In genomic region chr5:91164424-91164823, GRCh38 we compare ENCODE assay signal across 24 cellular contexts.
DNase-seq lines count a peak whose midpoint lies in the region; ATAC-seq and TF ChIP-seq lines count a peak whose summit lies in the region.
"Had no signal": no experiment of that assay in that cellular context is flagged by ENCODE, and none has a peak within 500 bp of the region (broad histone marks: within the 10 kb centered on the region; RNA-seq: fewer than 3 reads in every experiment).

No MANE protein-coding gene starts in this region.

- H3K27me3 ChIP-seq in right atrium auricular region, result no peaks in the 10 kb centered on the region
- H3K27me3 ChIP-seq in transverse colon, result no peaks in the 10 kb centered on the region
- H3K27me3 ChIP-seq in hepatocyte, result no peaks in the 10 kb centered on the region
- H3K27me3 ChIP-seq: ascending aorta, heart right ventricle, left lung, neural progenitor cell had no signal

- H3K9me2 ChIP-seq in hepatocyte (replicated peaks; ENCODE audit: insufficient read depth), result no peaks in the 10 kb centered on the region
- H3K9me2 ChIP-seq: SK-N-SH had no signal

- ATAC-seq in Right ventricle myocardium inferior, result no peak
- ATAC-seq: left lung; mucosa of descending colon; Panc1; stimulated activated naive CD8-positive, alpha-beta T cell treated with anti-CD3 and anti-CD28 coated beads, Interleukin-15, Interleukin-2, amounts not matched to agents 100 U/mL and 50 U/mL, for 24 hours had no signal

- H3K9me3 ChIP-seq in right atrium auricular region, result no peaks in the 10 kb centered on the region
- H3K9me3 ChIP-seq in transverse colon, result no peaks in the 10 kb centered on the region
- H3K9me3 ChIP-seq in hepatocyte (ENCODE audit: low read depth), result no peaks in the 10 kb centered on the region
- H3K9me3 ChIP-seq: ascending aorta, heart right ventricle, left lung, mucosa of descending colon, SK-N-SH had no signal

- no peak for TF ChIP-seq POLR2A in transverse colon (IDR thresholded peaks at IDR 0.05)

- H3K4me3 ChIP-seq in right atrium auricular region (no peak overlapping the region), transverse colon (no peak overlapping the region), hepatocyte (no peak overlapping the region)
- H3K4me3 ChIP-seq: ascending aorta, heart right ventricle, left lung, mucosa of descending colon, neural progenitor cell had no signal

- 74 to 82% methylated on average over 3 of the region's 3 CpGs for WGBS in transverse colon (ENCODE audit: low coverage in 1 of 2), 2 donors
- 88% methylated on average over 3 of the region's 3 CpGs for WGBS in hepatocyte (ENCODE audit: low lambda C conversion rate, missing lambda C conversion rate)

- no peaks in the 10 kb centered on the region for H3K79me2 ChIP-seq in hepatocyte

- H3K4me1 ChIP-seq in right atrium auricular region, result peaks cover 0 to 16% of the 10 kb centered on the region in 2 donors
- peaks cover 11 to 19% (median 14%) of the 10 kb centered on the region in 4 donors for H3K4me1 ChIP-seq in transverse colon
- H3K4me1 ChIP-seq in hepatocyte (ENCODE audit: insufficient read depth), result peaks cover 7% of the 10 kb centered on the region
- H3K4me1 ChIP-seq: neural progenitor cell had no signal

- no peak overlapping the region for H2AFZ ChIP-seq in hepatocyte
- H2AFZ ChIP-seq: neural progenitor cell had no signal

- intact Hi-C loops in Right ventricle myocardium inferior (cut with DNase I), result loop anchor here (5.0 kb wide), 1 partner anchor 62 kb away; no protein-coding TSS in a partner anchor
- intact Hi-C loops in transverse colon (cut with DNase I; ENCODE audit: low total_unique reads), result no loop called here

- H4K20me1 ChIP-seq in hepatocyte (ENCODE audit: insufficient read depth, poor library complexity, severe bottlenecking), result no peaks in the 10 kb centered on the region

- peak overlapping the region; percentile 28 to 41 for H3K27ac ChIP-seq in right atrium auricular region
- peak overlapping the region in 3 of 4 donors; percentile 2 to 78 (median 60) for H3K27ac ChIP-seq in transverse colon
- no peak overlapping the region for H3K27ac ChIP-seq in hepatocyte
- H3K27ac ChIP-seq: left lung, neural progenitor cell had no signal

- DNase-seq in right atrium auricular region (ENCODE audit: low spot score), result no peak
- DNase-seq in Right ventricle myocardium inferior (ENCODE audit: missing footprints), result no peak
- peak; percentile 23 for DNase-seq in epidermal melanocyte (ENCODE audit: insufficient read length, low spot score)
- DNase-seq in putamen (ENCODE audit: low spot score), result peak; percentile 71
- DNase-seq in transverse colon, result no peak
- DNase-seq in hepatocyte (ENCODE audit: low spot score), result no peak
- no peak for DNase-seq in ureter (ENCODE audit: low spot score)
- DNase-seq in NCI-H187 (lab: John Stamatoyannopoulos, UW), result no peak
- DNase-seq: activated CD4-positive, alpha-beta T cell treated with anti-CD3 and anti-CD28 coated beads, Interleukin-2, amount 50 U/mL, for 1 hour; endodermal cell; GOT3; heart right ventricle; left lung; mucosa of descending colon; NCI-H1092 treated with DMSO at 0.1 percent for 48 hours; NCI-H2029 treated with DMSO at 0.1 percent for 48 hours; SK-N-SH; small intestine; stimulated activated CD4-positive, alpha-beta T cell treated with anti-CD3 and anti-CD28 coated beads, Interleukin-2, amount 100 ng/mL, for 48 hours; stimulated activated naive CD8-positive, alpha-beta T cell treated with anti-CD3 and anti-CD28 coated beads, Interleukin-15, Interleukin-2, amounts not matched to agents 100 U/mL and 50 U/mL, for 24 hours; T-helper 2 cell had no signal

- H3K4me2 ChIP-seq in hepatocyte, result no peak overlapping the region
- H3K4me2 ChIP-seq: neural progenitor cell, SK-N-SH had no signal

- H3K36me3 ChIP-seq in right atrium auricular region, result no peaks in the 10 kb centered on the region
- H3K36me3 ChIP-seq in transverse colon, result no peaks in the 10 kb centered on the region
- H3K36me3 ChIP-seq in hepatocyte (replicated peaks; ENCODE audit: insufficient read depth, low read depth), result no peaks in the 10 kb centered on the region
- H3K36me3 ChIP-seq: ascending aorta, heart right ventricle, left lung, neural progenitor cell had no signal

- in situ Hi-C loops in transverse colon (cut with MboI; ENCODE audit: low pct_ligation_motif_present in 1 of 4, low pct_unique_long_range_greater_than_20kb in 1 of 4, low sequenced_read_pairs in 3 of 4), result no loop called here

- TF ChIP-seq CTCF in right atrium auricular region (IDR thresholded peaks at IDR 0.05) (no peak), transverse colon (IDR thresholded peaks at IDR 0.05) (no peak), hepatocyte (IDR thresholded peaks at IDR 0.05; ENCODE audit: poor library complexity) (no peak)

- TF ChIP-seq EP300 in transverse colon (IDR thresholded peaks at IDR 0.05; ENCODE audit: low read depth), result no peak

Comparison
In these comparisons a context has a peak if more than half of its experiments do, and no peak if none do; other contexts are left out.
1. DNase-seq: peak in epidermal melanocyte (single experiment) and putamen (single experiment); none in right atrium auricular region (single experiment), Right ventricle myocardium inferior (single experiment), transverse colon (single experiment), hepatocyte (single experiment), ureter (single experiment) and NCI-H187 (0 of 2).